In genomic region chr1:153796786-153797659, GRCh38 we compare ENCODE assay signal across 9 cellular contexts. TPM values are rescaled to one million over a fixed set of nuclear protein-coding genes. Genes with fewer than 3 reads are reported as not detected.
A peak's percentile ranks its signal among the peaks of the same experiment; 100 is the strongest.
DNase-seq lines count a peak whose midpoint lies in the region; ATAC-seq and TF ChIP-seq lines count a peak whose summit lies in the region.
"Had no signal": no experiment of that assay in that cellular context is flagged by ENCODE, and none has a peak within 500 bp of the region (broad histone marks: within the 10 kb centered on the region; RNA-seq: fewer than 3 reads in every experiment).

No MANE protein-coding gene starts in this region.

- H3K27ac ChIP-seq in neutrophil (no peak overlapping the region), thyroid gland (no peak overlapping the region)
- H3K27ac ChIP-seq: skin epidermis had no signal

- H3K36me3 ChIP-seq in neutrophil (peaks cover 12% of the 10 kb centered on the region), thyroid gland (no peaks in the 10 kb centered on the region)

- H3K27me3 Mint-ChIP-seq in activated T-cell treated with anti-CD3 and anti-CD28 coated beads, Interleukin-2, amount 50 U/mL, for 72 hours (ENCODE audit: low read depth): no peaks in the 10 kb centered on the region

- no peak overlapping the region for H3K4me3 Mint-ChIP-seq in activated T-cell treated with anti-CD3 and anti-CD28 coated beads, Interleukin-2, amount 50 U/mL, for 72 hours

- H3K4me3 ChIP-seq in fibroblast of mammary gland (ENCODE audit: control insufficient read depth, low read depth, low read length): no peak overlapping the region
- H3K4me3 ChIP-seq in neutrophil (ENCODE audit: low read depth in 1 of 2, low read length in 1 of 2): peak overlapping the region in 1 of 2 experiments; percentile 15
- no peak overlapping the region for H3K4me3 ChIP-seq in thyroid gland (replicated peaks in 1 of 3)
- H3K4me3 ChIP-seq: skin epidermis had no signal

- peak; percentile 78 for DNase-seq in SIG-M5 treated with dmso at 0.1 percent for 504 hours (lab: John Stamatoyannopoulos, UW; ENCODE audit: unreplicated experiment)
- DNase-seq in SIG-M5 (lab: John Stamatoyannopoulos, UW): no peak
- DNase-seq in RPMI7951 (ENCODE audit: low read depth): peak; percentile 57
- DNase-seq in activated T-cell treated with anti-CD3 and anti-CD28 coated beads, Interleukin-2, amount 50 U/mL, for 72 hours: peak; percentile 83 to 87
- peak; percentile 68 for DNase-seq in fibroblast of mammary gland (ENCODE audit: low read depth)
- DNase-seq in thyroid gland: peak; percentile 89 to 92

- H3K4me1 ChIP-seq in neutrophil (ENCODE audit: control insufficient read depth in 1 of 2, insufficient read depth in 1 of 2, low read depth in 1 of 2, low read length in 1 of 2) (peaks cover 13 to 14% of the 10 kb centered on the region in 2 experiments), thyroid gland (no peaks in the 10 kb centered on the region)

- H3K9me3 ChIP-seq in neutrophil (no peaks in the 10 kb centered on the region), thyroid gland (no peaks in the 10 kb centered on the region)

- no peak for TF ChIP-seq POLR2A in thyroid gland (IDR thresholded peaks at IDR 0.05)

- TF ChIP-seq EP300 in Ishikawa (IDR thresholded peaks at IDR 0.05; ENCODE audit: borderline replicate concordance): no peak

- peaks cover 21% of the 10 kb centered on the region for H3K4me1 Mint-ChIP-seq in activated T-cell treated with anti-CD3 and anti-CD28 coated beads, Interleukin-2, amount 50 U/mL, for 72 hours (ENCODE audit: low read depth)

- no peaks in the 10 kb centered on the region for H3K36me3 Mint-ChIP-seq in activated T-cell treated with anti-CD3 and anti-CD28 coated beads, Interleukin-2, amount 50 U/mL, for 72 hours (ENCODE audit: insufficient read depth in 2 of 2)

- ATAC-seq in activated T-cell treated with anti-CD3 and anti-CD28 coated beads, Interleukin-2, amount 50 U/mL, for 72 hours (replicated peaks in 1 of 2): peak; percentile 73 to 77

- no peak overlapping the region for H3K27ac Mint-ChIP-seq in activated T-cell treated with anti-CD3 and anti-CD28 coated beads, Interleukin-2, amount 50 U/mL, for 72 hours

- TF ChIP-seq RAD21 in Ishikawa (IDR thresholded peaks at IDR 0.05; ENCODE audit: low read depth): peak; percentile 89

- peak; percentile 85 for TF ChIP-seq CTCF in fibroblast of mammary gland (conservative IDR thresholded peaks at IDR 0.05; ENCODE audit: control insufficient read depth, insufficient read depth, low read depth, low read length)
- peak; percentile 89 for TF ChIP-seq CTCF in neutrophil (IDR thresholded peaks at IDR 0.05)
- peak; percentile 74 to 94 (median 88) for TF ChIP-seq CTCF in thyroid gland (IDR thresholded peaks at IDR 0.05)

- intact Hi-C loops in thyroid gland (cut with DNase I): loop anchor here (5.0 to 10.0 kb wide), 2 partner anchors 148 to 190 kb away; partner anchors contain the start of genes DENND4B and RAB13

- no peaks in the 10 kb centered on the region for H3K27me3 ChIP-seq in neutrophil
- H3K27me3 ChIP-seq in thyroid gland: no peaks in the 10 kb centered on the region

- 57 to 59% methylated on average over 25 to 26 of the region's 26 CpGs for WGBS in thyroid gland, 2 donors

- no peaks in the 10 kb centered on the region for H3K9me3 Mint-ChIP-seq in activated T-cell treated with anti-CD3 and anti-CD28 coated beads, Interleukin-2, amount 50 U/mL, for 72 hours

TF ChIP-seq in Ishikawa, 13 proteins besides CTCF, POLR2A, EP300 and RAD21:
- no peak for TF ChIP-seq TAF1 (IDR thresholded peaks at IDR 0.05; ENCODE audit: low read depth)
- TF ChIP-seq USF1 (IDR thresholded peaks at IDR 0.05): peak; percentile 18; the same call in 1 of the 2 replicates

RNA-seq across cellular contexts. Expression of gene SLC27A3, which starts 21.8 kb away (rescaled TPM):
- 7.4 and 7.5 TPM in 2 replicates for total RNA-seq in RPMI7951 (2014; rRNA removed; shearing (Covaris generic))
- 1 to 10 TPM; 5.6 to 8.3 TPM for total RNA-seq in activated T-cell treated with anti-CD3 and anti-CD28 coated beads, Interleukin-2, amount 50 U/mL, for 72 hours
- 10 to 100 TPM; 14.4 to 32.5 (median 23.2) TPM for total RNA-seq in thyroid gland
